Comparison of ENCODE assay signal across 13 cellular contexts in the genomic region with DNA sequence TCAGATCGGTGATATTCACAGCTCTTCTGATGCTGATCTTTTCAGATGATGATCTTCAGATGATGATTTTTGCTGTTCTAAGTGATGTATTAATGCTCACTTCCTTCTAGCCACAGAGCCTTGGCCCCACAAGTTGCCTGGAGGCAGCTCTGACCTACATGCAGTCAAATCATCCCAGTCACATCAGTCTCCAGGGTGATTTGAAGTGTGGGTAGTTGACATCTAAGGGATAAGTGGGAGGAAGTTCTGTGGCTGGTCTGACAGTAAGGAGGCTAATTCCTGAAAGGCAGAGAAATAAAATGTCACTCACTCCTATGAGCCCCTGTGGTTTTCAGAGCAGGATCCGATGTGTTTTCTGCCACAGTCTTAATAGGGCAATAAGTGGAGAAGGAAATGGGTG.
DNase-seq lines count a peak whose midpoint lies in the region; ATAC-seq lines count a peak whose summit lies in the region.
"Had no signal": no experiment of that assay in that cellular context is flagged by ENCODE, and none has a peak within 500 bp of the region (broad histone marks: within the 10 kb centered on the region; RNA-seq: fewer than 3 reads in every experiment).

No MANE protein-coding gene starts in this region.

- peak; percentile 57 for DNase-seq in activated CD4-positive, alpha-beta T cell treated with anti-CD3 and anti-CD28 coated beads, Interleukin-2, amount 10 ng/mL, durations not matched to agents 24 days and 14 days
- DNase-seq in activated CD4-positive, alpha-beta T cell treated with anti-CD3 and anti-CD28 coated beads for 4 hours, result no peak
- DNase-seq in UCSD-AML1 (lab: John Stamatoyannopoulos, UW; ENCODE audit: unreplicated experiment) (peak; percentile 74), substantia nigra (lab: John Stamatoyannopoulos, UW) (no peak)
- no peak for DNase-seq in stimulated activated naive CD8-positive, alpha-beta T cell treated with anti-CD3 and anti-CD28 coated beads, Interleukin-15, amount 100 ng/mL, for 72 hours
- DNase-seq in activated CD8-positive, alpha-beta memory T cell treated with anti-CD3 and anti-CD28 coated beads, Interleukin-2, amount 10 ng/mL, durations not matched to agents 7 days and 5 days, result no peak
- DNase-seq: activated CD8-positive, alpha-beta memory T cell treated with anti-CD3 and anti-CD28 coated beads for 24 hours; NCI-H1048; PC-3; upper lobe of right lung had no signal

- peaks cover 25% of the 10 kb centered on the region for H3K4me1 Mint-ChIP-seq in activated CD4-positive, alpha-beta T cell treated with anti-CD3 and anti-CD28 coated beads, Interleukin-2, amount 10 ng/mL, durations not matched to agents 24 days and 14 days
- peaks cover 48% of the 10 kb centered on the region for H3K4me1 Mint-ChIP-seq in stimulated activated naive CD8-positive, alpha-beta T cell treated with anti-CD3 and anti-CD28 coated beads, Interleukin-15, amount 100 ng/mL, for 72 hours
- H3K4me1 Mint-ChIP-seq in activated CD8-positive, alpha-beta memory T cell treated with anti-CD3 and anti-CD28 coated beads, Interleukin-2, amount 10 ng/mL, durations not matched to agents 7 days and 5 days, result peaks cover 16% of the 10 kb centered on the region

- peaks cover 19% of the 10 kb centered on the region for H3K36me3 Mint-ChIP-seq in activated CD4-positive, alpha-beta T cell treated with anti-CD3 and anti-CD28 coated beads, Interleukin-2, amount 10 ng/mL, durations not matched to agents 24 days and 14 days (ENCODE audit: low read depth)
- H3K36me3 Mint-ChIP-seq in activated CD8-positive, alpha-beta memory T cell treated with anti-CD3 and anti-CD28 coated beads, Interleukin-2, amount 10 ng/mL, durations not matched to agents 7 days and 5 days, result peaks cover 9% of the 10 kb centered on the region

- CTCF ChIA-PET in activated CD8-positive, alpha-beta memory T cell treated with anti-CD3 and anti-CD28 coated beads, Interleukin-2, amount 10 ng/mL, durations not matched to agents 7 days and 5 days (lab: Charles Lee), result interaction anchor here (1.0 kb wide), 1 partner anchor 9 kb away, joined by 3 read pairs; no protein-coding TSS in a partner anchor

- intact Hi-C loops in activated CD4-positive, alpha-beta T cell treated with anti-CD3 and anti-CD28 coated beads, Interleukin-2, amount 10 ng/mL, durations not matched to agents 24 days and 14 days (cut with micrococcal nuclease), result no loop called here

- H3K27ac ChIP-seq in substantia nigra (ENCODE audit: low read depth, low read length, poor library complexity, severe bottlenecking), result no peak overlapping the region
- H3K27ac ChIP-seq: upper lobe of right lung had no signal

- H3K9me3 Mint-ChIP-seq in activated CD4-positive, alpha-beta T cell treated with anti-CD3 and anti-CD28 coated beads, Interleukin-2, amount 10 ng/mL, durations not matched to agents 24 days and 14 days, result peaks cover 10% of the 10 kb centered on the region
- H3K9me3 Mint-ChIP-seq in stimulated activated naive CD8-positive, alpha-beta T cell treated with anti-CD3 and anti-CD28 coated beads, Interleukin-15, amount 100 ng/mL, for 72 hours, result peaks cover 0 to 5% of the 10 kb centered on the region in 2 donors
- no peaks in the 10 kb centered on the region for H3K9me3 Mint-ChIP-seq in activated CD8-positive, alpha-beta memory T cell treated with anti-CD3 and anti-CD28 coated beads, Interleukin-2, amount 10 ng/mL, durations not matched to agents 7 days and 5 days (ENCODE audit: low read depth)
- H3K9me3 Mint-ChIP-seq: activated naive CD4-positive, alpha-beta T cell treated with anti-CD3 and anti-CD28 coated beads, Interleukin-2, amount 50 U/mL, for 24 hours had no signal

- peak overlapping the region; percentile 43 for H3K27ac Mint-ChIP-seq in activated CD4-positive, alpha-beta T cell treated with anti-CD3 and anti-CD28 coated beads, Interleukin-2, amount 10 ng/mL, durations not matched to agents 24 days and 14 days
- no peak overlapping the region for H3K27ac Mint-ChIP-seq in stimulated activated naive CD8-positive, alpha-beta T cell treated with anti-CD3 and anti-CD28 coated beads, Interleukin-15, amount 100 ng/mL, for 72 hours
- no peak overlapping the region for H3K27ac Mint-ChIP-seq in activated CD8-positive, alpha-beta memory T cell treated with anti-CD3 and anti-CD28 coated beads, Interleukin-2, amount 10 ng/mL, durations not matched to agents 7 days and 5 days
- H3K27ac Mint-ChIP-seq: activated naive CD4-positive, alpha-beta T cell treated with anti-CD3 and anti-CD28 coated beads, Interleukin-2, amount 50 U/mL, for 24 hours had no signal

- no peaks in the 10 kb centered on the region for H3K27me3 Mint-ChIP-seq in activated CD4-positive, alpha-beta T cell treated with anti-CD3 and anti-CD28 coated beads, Interleukin-2, amount 10 ng/mL, durations not matched to agents 24 days and 14 days
- no peaks in the 10 kb centered on the region for H3K27me3 Mint-ChIP-seq in stimulated activated naive CD8-positive, alpha-beta T cell treated with anti-CD3 and anti-CD28 coated beads, Interleukin-15, amount 100 ng/mL, for 72 hours
- no peaks in the 10 kb centered on the region for H3K27me3 Mint-ChIP-seq in activated CD8-positive, alpha-beta memory T cell treated with anti-CD3 and anti-CD28 coated beads, Interleukin-2, amount 10 ng/mL, durations not matched to agents 7 days and 5 days
- H3K27me3 Mint-ChIP-seq: activated naive CD4-positive, alpha-beta T cell treated with anti-CD3 and anti-CD28 coated beads, Interleukin-2, amount 50 U/mL, for 24 hours had no signal

- ATAC-seq in HG03354 (IDR thresholded peaks at IDR 0.05; ENCODE audit: poor library complexity, severe bottlenecking, unreplicated experiment) (peak; percentile 79), HG03378 (IDR thresholded peaks at IDR 0.05; ENCODE audit: unreplicated experiment) (no peak)
- peak; percentile 62 for ATAC-seq in stimulated activated naive CD8-positive, alpha-beta T cell treated with anti-CD3 and anti-CD28 coated beads, Interleukin-15, amount 100 ng/mL, for 72 hours
- ATAC-seq in activated CD8-positive, alpha-beta memory T cell treated with anti-CD3 and anti-CD28 coated beads, Interleukin-2, amount 10 ng/mL, durations not matched to agents 7 days and 5 days, result no peak
- ATAC-seq: PC-3, upper lobe of right lung had no signal

- H3K4me3 Mint-ChIP-seq in activated CD4-positive, alpha-beta T cell treated with anti-CD3 and anti-CD28 coated beads, Interleukin-2, amount 10 ng/mL, durations not matched to agents 24 days and 14 days, result no peak overlapping the region
- H3K4me3 Mint-ChIP-seq in stimulated activated naive CD8-positive, alpha-beta T cell treated with anti-CD3 and anti-CD28 coated beads, Interleukin-15, amount 100 ng/mL, for 72 hours, result no peak overlapping the region
- H3K4me3 Mint-ChIP-seq in activated CD8-positive, alpha-beta memory T cell treated with anti-CD3 and anti-CD28 coated beads, Interleukin-2, amount 10 ng/mL, durations not matched to agents 7 days and 5 days, result no peak overlapping the region
- H3K4me3 Mint-ChIP-seq: activated naive CD4-positive, alpha-beta T cell treated with anti-CD3 and anti-CD28 coated beads, Interleukin-2, amount 50 U/mL, for 24 hours had no signal

Comparison
In these comparisons a context has a peak if more than half of its experiments do, and no peak if none do; other contexts are left out.
1. DNase-seq: peak in activated CD4-positive, alpha-beta T cell treated with anti-CD3 and anti-CD28 coated beads, Interleukin-2, amount 10 ng/mL, durations not matched to agents 24 days and 14 days (single experiment) and UCSD-AML1 (single experiment); none in activated CD4-positive, alpha-beta T cell treated with anti-CD3 and anti-CD28 coated beads for 4 hours (0 of 2), stimulated activated naive CD8-positive, alpha-beta T cell treated with anti-CD3 and anti-CD28 coated beads, Interleukin-15, amount 100 ng/mL, for 72 hours (0 of 2), activated CD8-positive, alpha-beta memory T cell treated with anti-CD3 and anti-CD28 coated beads, Interleukin-2, amount 10 ng/mL, durations not matched to agents 7 days and 5 days (single experiment) and substantia nigra (0 of 49).
2. ATAC-seq: peak in HG03354 (single experiment) and stimulated activated naive CD8-positive, alpha-beta T cell treated with anti-CD3 and anti-CD28 coated beads, Interleukin-15, amount 100 ng/mL, for 72 hours (single experiment); none in activated CD8-positive, alpha-beta memory T cell treated with anti-CD3 and anti-CD28 coated beads, Interleukin-2, amount 10 ng/mL, durations not matched to agents 7 days and 5 days (single experiment) and HG03378 (single experiment).